In the genomic region with DNA sequence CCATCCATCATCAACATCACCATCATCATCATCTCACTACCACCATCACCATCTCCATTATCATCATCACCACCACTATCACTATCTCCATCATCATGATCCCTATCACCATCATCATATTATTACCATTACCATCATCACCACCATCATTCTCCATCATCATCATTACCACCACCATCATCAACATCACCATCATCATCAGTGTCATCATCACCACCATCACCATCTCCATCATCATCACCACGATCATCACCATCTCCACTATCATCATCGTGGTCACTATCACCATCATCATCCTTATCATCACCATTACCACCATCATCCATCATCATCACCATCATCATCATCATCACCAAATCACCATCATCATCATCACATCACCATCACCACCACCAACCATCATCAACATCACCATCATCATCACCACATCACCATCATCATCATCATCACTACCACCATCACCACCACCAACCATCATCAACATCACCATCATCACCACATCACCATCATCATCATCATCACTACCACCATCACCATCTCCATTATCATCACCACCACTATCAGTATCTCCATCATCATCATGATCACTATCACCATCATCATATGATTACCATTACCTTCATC, we compare ENCODE assay signal across 7 cellular contexts.
"Had no signal": no experiment of that assay in that cellular context is flagged by ENCODE, and none has a peak within 500 bp of the region (broad histone marks: within the 10 kb centered on the region; RNA-seq: fewer than 3 reads in every experiment).

No MANE protein-coding gene starts in this region.

- H3K27ac ChIP-seq: HL-60 had no signal

- FAIRE-seq: H54 had no signal

- DNase-seq: GOT3, H9, HCEC 1CT, Kasumi-1, KG1 had no signal
